Comparison of ENCODE assay signal across 1 cellular context in genomic region chr6:37340639-37340943, GRCh38.
TF ChIP-seq lines count a peak whose summit lies in the region.

No MANE protein-coding gene starts in this region.

TF ChIP-seq in HCT116, 20 proteins besides CTCF, POLR2A, EP300 and RAD21 (continued from another document):
- TF ChIP-seq TCF7L2 (IDR thresholded peaks at IDR 0.05; ENCODE audit: borderline replicate concordance, extremely low read depth, insufficient read depth, insufficient read length): no peak
- no peak for TF ChIP-seq JUND (IDR thresholded peaks at IDR 0.05)
- TF ChIP-seq ZFX (IDR thresholded peaks at IDR 0.05): no peak
